ENCODE assay signal across 19 cellular contexts in the genomic region with DNA sequence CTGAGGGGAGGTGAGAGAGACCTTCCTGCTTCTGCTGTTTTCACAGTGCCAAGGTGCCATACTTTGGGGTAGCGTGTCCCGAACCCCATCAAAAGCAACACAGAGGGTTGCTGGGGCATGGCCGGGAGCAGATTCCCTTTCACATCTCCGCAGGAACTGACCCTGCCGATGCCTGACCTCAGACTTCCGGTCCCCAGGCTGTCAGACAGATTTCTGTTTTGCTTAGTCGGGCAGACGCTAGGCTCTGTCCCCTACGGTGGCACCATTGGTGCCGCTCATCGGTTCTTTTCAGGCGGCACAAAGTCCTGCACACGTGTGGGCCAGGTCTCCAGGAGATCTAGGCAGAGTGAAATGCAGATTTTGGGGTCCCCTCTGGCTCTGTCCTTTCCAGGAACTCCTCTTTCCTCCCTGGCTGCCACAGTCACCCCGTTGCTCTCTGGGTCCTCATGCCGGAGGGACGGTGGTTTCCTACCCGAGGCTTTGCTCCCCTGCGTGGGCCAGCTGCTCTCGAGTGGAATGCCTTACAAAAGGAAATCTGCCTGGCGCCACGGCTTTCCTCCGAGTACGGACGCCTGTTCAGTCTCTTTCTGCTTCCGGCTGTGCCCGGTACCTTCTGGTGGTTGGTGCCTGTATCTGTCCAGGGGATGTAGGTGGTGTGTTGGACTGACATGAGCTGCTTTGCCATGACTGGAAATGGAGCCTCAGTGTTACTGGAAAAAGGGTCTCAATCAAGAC. TPM values are rescaled to one million over a fixed set of nuclear protein-coding genes. Genes with fewer than 3 reads are reported as not detected.
DNase-seq lines count a peak whose midpoint lies in the region; ATAC-seq and TF ChIP-seq lines count a peak whose summit lies in the region.
"Had no signal": no experiment of that assay in that cellular context is flagged by ENCODE, and none has a peak within 500 bp of the region (broad histone marks: within the 10 kb centered on the region; RNA-seq: fewer than 3 reads in every experiment).

No MANE protein-coding gene starts in this region.

- peak; percentile 12 for DNase-seq in activated naive CD8-positive, alpha-beta T cell treated with anti-CD3 and anti-CD28 coated beads, Interleukin-2, amount 10 ng/mL, durations not matched to agents 7 days and 5 days
- no peak for DNase-seq in activated naive CD8-positive, alpha-beta T cell treated with anti-CD3 and anti-CD28 coated beads for 36 hours
- DNase-seq in fibroblast of villous mesenchyme (ENCODE audit: low read depth) (peak; percentile 18), neural progenitor cell (ENCODE audit: low spot score) (no peak), upper lobe of right lung (peak; percentile 46), G401 (ENCODE audit: low spot score) (no peak), NCI-H748 treated with DMSO at 0.1 percent for 48 hours (lab: John Stamatoyannopoulos, UW) (no peak)
- DNase-seq: DND-41, GDM1, NCI-H187, NCI-H526 treated with DMSO at 0.1 percent for 48 hours, SIG-M5 had no signal

- H3K79me2 ChIP-seq in neural progenitor cell (ENCODE audit: low read depth): no peaks in the 10 kb centered on the region

- no peak overlapping the region for H3K27ac Mint-ChIP-seq in activated naive CD8-positive, alpha-beta T cell treated with anti-CD3 and anti-CD28 coated beads, Interleukin-2, amount 10 ng/mL, durations not matched to agents 7 days and 5 days
- H3K27ac Mint-ChIP-seq in activated naive CD8-positive, alpha-beta T cell treated with anti-CD3 and anti-CD28 coated beads for 36 hours: no peak overlapping the region
- H3K27ac Mint-ChIP-seq in neural progenitor cell: peak overlapping the region; percentile 86

- no peak overlapping the region for H3K9ac ChIP-seq in neural progenitor cell
- H3K9ac ChIP-seq: BLaER1 treated with 17β-estradiol and CSF1 and Interleukin-3, amounts not matched to agents 10 nM and 100 nM had no signal

- no peaks in the 10 kb centered on the region for H3K27me3 Mint-ChIP-seq in activated naive CD8-positive, alpha-beta T cell treated with anti-CD3 and anti-CD28 coated beads, Interleukin-2, amount 10 ng/mL, durations not matched to agents 7 days and 5 days
- H3K27me3 Mint-ChIP-seq in activated naive CD8-positive, alpha-beta T cell treated with anti-CD3 and anti-CD28 coated beads for 36 hours: no peaks in the 10 kb centered on the region
- peaks cover 6% of the 10 kb centered on the region for H3K27me3 Mint-ChIP-seq in neural progenitor cell (ENCODE audit: insufficient read depth, low read depth)

- H3K36me3 ChIP-seq in neural progenitor cell (no peaks in the 10 kb centered on the region), upper lobe of right lung (no peaks in the 10 kb centered on the region)

- no peak overlapping the region for H3K4me2 ChIP-seq in neural progenitor cell
- H3K4me2 ChIP-seq: BLaER1 treated with 17β-estradiol and CSF1 and Interleukin-3, amounts not matched to agents 10 nM and 100 nM had no signal

- H3K4me3 ChIP-seq in fibroblast of villous mesenchyme (ENCODE audit: low read depth, low read length): no peak overlapping the region
- no peak overlapping the region for H3K4me3 ChIP-seq in neural progenitor cell
- H3K4me3 ChIP-seq in upper lobe of right lung: no peak overlapping the region
- H3K4me3 ChIP-seq: BLaER1 treated with 17β-estradiol and CSF1 and Interleukin-3, amounts not matched to agents 10 nM and 100 nM; GM12878 had no signal

- H2AFZ ChIP-seq in neural progenitor cell (replicated peaks): no peak overlapping the region

- no peak for ATAC-seq in activated naive CD8-positive, alpha-beta T cell treated with anti-CD3 and anti-CD28 coated beads, Interleukin-2, amount 10 ng/mL, durations not matched to agents 7 days and 5 days (ENCODE audit: low read depth)
- ATAC-seq in upper lobe of right lung: no peak
- no peak for ATAC-seq in HG03095 (IDR thresholded peaks at IDR 0.05; ENCODE audit: unreplicated experiment)
- ATAC-seq: GM12878 had no signal

- no peak overlapping the region for H3K4me3 Mint-ChIP-seq in activated naive CD8-positive, alpha-beta T cell treated with anti-CD3 and anti-CD28 coated beads, Interleukin-2, amount 10 ng/mL, durations not matched to agents 7 days and 5 days
- no peak overlapping the region for H3K4me3 Mint-ChIP-seq in activated naive CD8-positive, alpha-beta T cell treated with anti-CD3 and anti-CD28 coated beads for 36 hours
- no peak overlapping the region for H3K4me3 Mint-ChIP-seq in neural progenitor cell

- H3K4me1 ChIP-seq in neural progenitor cell (no peaks in the 10 kb centered on the region), upper lobe of right lung (no peaks in the 10 kb centered on the region)

- H3K9me3 Mint-ChIP-seq in activated naive CD8-positive, alpha-beta T cell treated with anti-CD3 and anti-CD28 coated beads, Interleukin-2, amount 10 ng/mL, durations not matched to agents 7 days and 5 days: peaks cover 5% of the 10 kb centered on the region
- H3K9me3 Mint-ChIP-seq in activated naive CD8-positive, alpha-beta T cell treated with anti-CD3 and anti-CD28 coated beads for 36 hours: peaks cover 5% of the 10 kb centered on the region
- H3K9me3 Mint-ChIP-seq in neural progenitor cell: peaks cover 4% of the 10 kb centered on the region

- no peaks in the 10 kb centered on the region for H3K4me1 Mint-ChIP-seq in activated naive CD8-positive, alpha-beta T cell treated with anti-CD3 and anti-CD28 coated beads, Interleukin-2, amount 10 ng/mL, durations not matched to agents 7 days and 5 days
- H3K4me1 Mint-ChIP-seq in activated naive CD8-positive, alpha-beta T cell treated with anti-CD3 and anti-CD28 coated beads for 36 hours: no peaks in the 10 kb centered on the region
- H3K4me1 Mint-ChIP-seq in neural progenitor cell: no peaks in the 10 kb centered on the region

- H3K27me3 ChIP-seq in neural progenitor cell (no peaks in the 10 kb centered on the region), upper lobe of right lung (no peaks in the 10 kb centered on the region)
- H3K27me3 ChIP-seq: BLaER1 treated with 17β-estradiol and CSF1 and Interleukin-3, amounts not matched to agents 10 nM and 100 nM had no signal

- no peaks in the 10 kb centered on the region for H3F3A ChIP-seq in neural progenitor cell (ENCODE audit: low read depth)

- POLR2A ChIA-PET in activated naive CD8-positive, alpha-beta T cell treated with anti-CD3 and anti-CD28 coated beads, Interleukin-2, amount 10 ng/mL, durations not matched to agents 7 days and 5 days (lab: Charles Lee): no interaction called here

- peaks cover 17% of the 10 kb centered on the region for H3K36me3 Mint-ChIP-seq in activated naive CD8-positive, alpha-beta T cell treated with anti-CD3 and anti-CD28 coated beads, Interleukin-2, amount 10 ng/mL, durations not matched to agents 7 days and 5 days
- peaks cover 21% of the 10 kb centered on the region for H3K36me3 Mint-ChIP-seq in activated naive CD8-positive, alpha-beta T cell treated with anti-CD3 and anti-CD28 coated beads for 36 hours
- H3K36me3 Mint-ChIP-seq in neural progenitor cell: peaks cover 2% of the 10 kb centered on the region

- in situ Hi-C loops in G401 (cut with HindIII; ENCODE audit: low sequenced_read_pairs): no loop called here

- TF ChIP-seq CTCF in fibroblast of villous mesenchyme (IDR thresholded peaks at IDR 0.05; ENCODE audit: insufficient read depth, low read depth, low read length) (no peak), neural progenitor cell (IDR thresholded peaks at IDR 0.05) (no peak), upper lobe of right lung (IDR thresholded peaks at IDR 0.05) (no peak)

- H3K27ac ChIP-seq in neural progenitor cell (no peak overlapping the region), upper lobe of right lung (no peak overlapping the region)
- H3K27ac ChIP-seq: BLaER1 treated with 17β-estradiol and CSF1 and Interleukin-3, amounts not matched to agents 10 nM and 100 nM had no signal

- H3K9me3 ChIP-seq in neural progenitor cell (ENCODE audit: low read depth): no peaks in the 10 kb centered on the region
- no peaks in the 10 kb centered on the region for H3K9me3 ChIP-seq in upper lobe of right lung

- intact Hi-C loops in upper lobe of right lung (cut with DNase I): no loop called here

- H4K20me1 ChIP-seq in neural progenitor cell (ENCODE audit: low read depth): no peaks in the 10 kb centered on the region

RNA-seq across cellular contexts. Expression of a gene that starts 39.3 kb away (rescaled TPM):
- total RNA-seq in activated naive CD8-positive, alpha-beta T cell treated with anti-CD3 and anti-CD28 coated beads, Interleukin-2, amount 10 ng/mL, durations not matched to agents 7 days and 5 days: under 1 TPM; 0.53 to 0.60 TPM
- under 1 TPM in 1 of 2 experiments, not detected in 1; 0.20 TPM for total RNA-seq in activated naive CD8-positive, alpha-beta T cell treated with anti-CD3 and anti-CD28 coated beads for 36 hours
- total RNA-seq in fibroblast of villous mesenchyme (not detected in 2 replicates), neural progenitor cell (ENCODE audit: low replicate concordance) (not detected in 2 replicates), upper lobe of right lung (not detected)
- total RNA-seq in G401 (2014; rRNA removed; shearing (Covaris generic)): not detected in 2 replicates
- total RNA-seq: GM12878, H4, HT1080, OCI-LY7, RPMI7951 had no signal

RNA-seq across cellular contexts. Expression of a gene that starts 50.2 kb away (rescaled TPM):
- 1 to 10 TPM; 5.4 to 6.6 TPM for total RNA-seq in activated naive CD8-positive, alpha-beta T cell treated with anti-CD3 and anti-CD28 coated beads, Interleukin-2, amount 10 ng/mL, durations not matched to agents 7 days and 5 days
- 10 to 100 TPM; 24.3 TPM for total RNA-seq in activated naive CD8-positive, alpha-beta T cell treated with anti-CD3 and anti-CD28 coated beads for 36 hours
- total RNA-seq in fibroblast of villous mesenchyme (not detected in 2 replicates), neural progenitor cell (ENCODE audit: low replicate concordance) (not detected in 2 replicates), upper lobe of right lung (1.8 TPM)
- total RNA-seq in G401 (2014; rRNA removed; shearing (Covaris generic)): 0.62 TPM in 1 of 2 replicates, not detected in the other
- total RNA-seq: H4, HT1080, OCI-LY7, RPMI7951 had no signal

Comparison
In these comparisons a context has a peak if more than half of its experiments do, and no peak if none do; other contexts are left out.
1. DNase-seq: peak in activated naive CD8-positive, alpha-beta T cell treated with anti-CD3 and anti-CD28 coated beads, Interleukin-2, amount 10 ng/mL, durations not matched to agents 7 days and 5 days (single experiment), fibroblast of villous mesenchyme (single experiment) and upper lobe of right lung (single experiment); none in activated naive CD8-positive, alpha-beta T cell treated with anti-CD3 and anti-CD28 coated beads for 36 hours (single experiment), neural progenitor cell (single experiment), G401 (single experiment) and NCI-H748 treated with DMSO at 0.1 percent for 48 hours (single experiment).